ENCODE assay signal across 12 cellular contexts in the genomic region with DNA sequence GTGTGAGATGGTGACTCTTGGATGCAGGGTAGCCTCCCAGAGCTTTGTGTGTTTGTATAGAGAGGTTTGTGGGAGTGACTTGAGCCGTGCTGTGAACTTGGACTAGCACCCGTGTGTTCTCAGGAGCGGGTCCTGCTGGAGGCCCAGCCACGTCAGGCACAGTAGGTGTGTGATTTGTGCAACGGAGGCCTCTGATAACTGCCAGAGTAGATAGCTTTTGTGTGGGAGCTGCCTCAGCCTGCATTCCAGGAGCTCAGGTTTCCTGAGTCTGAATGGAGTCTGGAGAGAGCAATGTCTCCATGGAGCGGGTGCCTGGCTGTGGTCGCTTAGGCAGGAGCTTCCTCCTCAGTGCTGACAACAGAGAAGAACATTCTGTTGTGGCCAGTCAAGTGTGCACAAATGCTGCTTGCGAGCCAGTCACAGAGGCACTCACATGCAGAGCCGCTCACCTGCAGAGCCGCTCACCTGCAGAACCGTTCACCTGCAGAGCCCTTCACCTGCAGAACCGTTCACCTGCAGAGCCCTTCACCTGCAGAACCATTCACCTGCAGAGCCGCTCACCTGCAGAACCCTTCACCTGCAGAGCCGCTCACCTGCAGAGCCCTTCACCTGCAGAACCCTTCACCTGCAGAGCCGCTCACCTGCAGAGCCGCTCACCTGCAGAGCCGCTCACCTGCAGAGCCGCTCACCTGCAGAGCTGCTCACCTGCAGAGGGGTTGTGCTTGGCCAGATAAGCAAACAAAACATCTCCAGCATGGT. TPM values are rescaled to one million over a fixed set of nuclear protein-coding genes. Genes with fewer than 3 reads are reported as not detected.
DNase-seq lines count a peak whose midpoint lies in the region; ATAC-seq and TF ChIP-seq lines count a peak whose summit lies in the region.
"Had no signal": no experiment of that assay in that cellular context is flagged by ENCODE, and none has a peak within 500 bp of the region (broad histone marks: within the 10 kb centered on the region; RNA-seq: fewer than 3 reads in every experiment).

No MANE protein-coding gene starts in this region.

- peaks cover 15% of the 10 kb centered on the region for H3K36me3 Mint-ChIP-seq in progenitor cell of endocrine pancreas (ENCODE audit: insufficient read depth)

- DNase-seq in HL-60 (ENCODE audit: low read depth in 1 of 2, low spot score in 1 of 2) = peak; percentile 35 to 82
- DNase-seq in NCI-H510A treated with DMSO at 0.1 percent for 48 hours (lab: John Stamatoyannopoulos, UW) = peak; percentile 56
- peak; percentile 27 for DNase-seq in left ventricle myocardium superior
- no peak for DNase-seq in progenitor cell of endocrine pancreas (ENCODE audit: low spot score, unreplicated experiment)
- DNase-seq in middle frontal gyrus (ENCODE audit: extremely low spot score, low spot score) = no peak
- DNase-seq in effector CD8-positive, alpha-beta T cell (lab: John Stamatoyannopoulos, UW) = no peak
- DNase-seq in activated CD8-positive, alpha-beta memory T cell treated with anti-CD3 and anti-CD28 coated beads, Interleukin-2, amount 50 U/mL, for 4 hours = no peak
- DNase-seq: GDM1, NCI-H1436 treated with DMSO at 0.1 percent for 48 hours had no signal

- intact Hi-C loops in left ventricle myocardium superior (cut with micrococcal nuclease) = no loop called here

- H3K27me3 Mint-ChIP-seq in progenitor cell of endocrine pancreas = no peaks in the 10 kb centered on the region

- H3K27me3 ChIP-seq in HL-60 (ENCODE audit: insufficient read depth, poor library complexity, severe bottlenecking) = no peaks in the 10 kb centered on the region

- H3K27ac Mint-ChIP-seq in progenitor cell of endocrine pancreas = peak overlapping the region; percentile 93
- H3K27ac Mint-ChIP-seq: T-helper 1 cell treated with Interleukin-12 subunit alpha and Interleukin-12 subunit beta and Interleukin-4 antibody, amounts not matched to agents 30 μg/mL and 1 μg/mL, for 36 hours had no signal

- H3K4me3 Mint-ChIP-seq in progenitor cell of endocrine pancreas (ENCODE audit: low read depth) = peak overlapping the region; percentile 14
- H3K4me3 Mint-ChIP-seq: T-helper 1 cell treated with Interleukin-12 subunit alpha and Interleukin-12 subunit beta and Interleukin-4 antibody, amounts not matched to agents 30 μg/mL and 1 μg/mL, for 36 hours had no signal

- peak; percentile 42 for ATAC-seq in left ventricle myocardium superior
- ATAC-seq in HG03039 (IDR thresholded peaks at IDR 0.05; ENCODE audit: unreplicated experiment) = no peak

- no peak for TF ChIP-seq CTCF in HL-60 (IDR thresholded peaks at IDR 0.05; ENCODE audit: insufficient read depth, low read length)
- no peak for TF ChIP-seq CTCF in progenitor cell of endocrine pancreas (IDR thresholded peaks at IDR 0.05; ENCODE audit: unreplicated experiment)

- peak overlapping the region; percentile 85 for H3K27ac ChIP-seq in HL-60 (replicated peaks)

- no peak overlapping the region for H3K4me3 ChIP-seq in HL-60 (replicated peaks; ENCODE audit: insufficient read depth, low read length)
- H3K4me3 ChIP-seq: mucosa of descending colon had no signal

- peaks cover 15% of the 10 kb centered on the region for H3K4me1 Mint-ChIP-seq in progenitor cell of endocrine pancreas (ENCODE audit: low read depth)

- H3K9me3 Mint-ChIP-seq in progenitor cell of endocrine pancreas (ENCODE audit: low read depth) = no peaks in the 10 kb centered on the region
- H3K9me3 Mint-ChIP-seq: T-helper 1 cell treated with Interleukin-12 subunit alpha and Interleukin-12 subunit beta and Interleukin-4 antibody, amounts not matched to agents 30 μg/mL and 1 μg/mL, for 36 hours had no signal

RNA-seq across cellular contexts. Expression of a gene that starts 32.6 kb away (rescaled TPM):
- total RNA-seq in left ventricle myocardium superior = 45.1 TPM
- total RNA-seq in progenitor cell of endocrine pancreas = 58.2 and 63.9 TPM in 2 replicates

RNA-seq across cellular contexts. Expression of a gene that starts 40.8 kb away (rescaled TPM):
- total RNA-seq in left ventricle myocardium superior (not detected), progenitor cell of endocrine pancreas (not detected in 2 replicates)

RNA-seq across cellular contexts. Expression of a gene that starts 49.8 kb away (rescaled TPM):
- 0.42 TPM for total RNA-seq in left ventricle myocardium superior
- 0.73 and 1.1 TPM in 2 replicates for total RNA-seq in progenitor cell of endocrine pancreas

Comparison
In these comparisons a context has a peak if more than half of its experiments do, and no peak if none do; other contexts are left out.
1. DNase-seq: peak in HL-60 (2 of 2), NCI-H510A treated with DMSO at 0.1 percent for 48 hours (single experiment) and left ventricle myocardium superior (single experiment); none in progenitor cell of endocrine pancreas (single experiment), middle frontal gyrus (single experiment), effector CD8-positive, alpha-beta T cell (single experiment) and activated CD8-positive, alpha-beta memory T cell treated with anti-CD3 and anti-CD28 coated beads, Interleukin-2, amount 50 U/mL, for 4 hours (single experiment).